In the genomic region with DNA sequence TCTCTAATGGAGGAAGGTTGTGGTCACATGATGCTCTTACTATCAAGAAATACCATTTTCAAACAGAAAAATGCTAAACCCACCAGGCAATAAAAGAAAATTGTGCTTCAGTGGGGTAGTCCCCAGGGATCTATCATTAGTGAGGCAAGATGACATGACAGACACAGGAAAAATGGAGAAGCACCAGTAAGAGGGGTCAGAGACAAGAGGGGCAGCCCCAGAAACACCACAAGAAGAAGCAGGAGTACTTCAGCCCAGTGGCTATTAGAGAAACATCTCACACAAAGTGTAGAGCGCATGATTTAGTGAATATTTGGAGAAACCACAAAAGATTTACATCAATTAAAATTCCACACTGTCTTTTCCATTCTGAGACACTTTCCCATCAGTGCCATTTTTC, we compare ENCODE assay signal across 38 cellular contexts. TPM values are rescaled to one million over a fixed set of nuclear protein-coding genes. Genes with fewer than 3 reads are reported as not detected.
DNase-seq lines count a peak whose midpoint lies in the region; ATAC-seq, FAIRE-seq and TF ChIP-seq lines count a peak whose summit lies in the region.
"Had no signal": no experiment of that assay in that cellular context is flagged by ENCODE, and none has a peak within 500 bp of the region (broad histone marks: within the 10 kb centered on the region; RNA-seq: fewer than 3 reads in every experiment).

No MANE protein-coding gene starts in this region.

- BruUV-seq in A673 (replicated peaks; lab: Mats Ljungman, UMichigan) (no TSS peak), K562 (replicated peaks; lab: Mats Ljungman, UMichigan) (no TSS peak)

- FAIRE-seq in K562 (lab: Jason Lieb, UNC), result no peak
- FAIRE-seq: A204.1, A549, D721Med had no signal

- TF ChIP-seq POLR2A in K562 (conservative IDR thresholded peaks at IDR 0.05) (no peak), sigmoid colon (IDR thresholded peaks at IDR 0.05) (no peak)

- no peaks in the 10 kb centered on the region for H3K9me1 ChIP-seq in K562 (ENCODE audit: control insufficient read depth, insufficient read depth, low read length)

- H3K27me3 ChIP-seq in A673 (replicated peaks; ENCODE audit: insufficient read depth, low read depth, low read length, poor library complexity) (no peaks in the 10 kb centered on the region), K562 (ENCODE audit: control insufficient read depth in 2 of 2, insufficient read depth in 2 of 2, low read length in 2 of 2) (no peaks in the 10 kb centered on the region), sigmoid colon (no peaks in the 10 kb centered on the region)
- H3K27me3 ChIP-seq: BE2C; BLaER1; BLaER1 treated with 17β-estradiol and CSF1 and Interleukin-3, amounts not matched to agents 10 nM and 100 nM had no signal

- TF ChIP-seq EP300 in K562 (IDR thresholded peaks at IDR 0.05; ENCODE audit: low read length), result no peak
- TF ChIP-seq EP300 in sigmoid colon (IDR thresholded peaks at IDR 0.05), result no peak

- no peaks in the 10 kb centered on the region for H3K4me1 ChIP-seq in A673 (ENCODE audit: insufficient read depth, low read length, poor library complexity, severe bottlenecking)
- no peaks in the 10 kb centered on the region for H3K4me1 ChIP-seq in K562 (replicated peaks in 1 of 2; ENCODE audit: control insufficient read depth in 2 of 2, insufficient read depth in 2 of 2, low read length in 2 of 2)
- no peaks in the 10 kb centered on the region for H3K4me1 ChIP-seq in sigmoid colon
- H3K4me1 ChIP-seq: A549; BE2C; BLaER1; BLaER1 treated with 17β-estradiol and CSF1 and Interleukin-3, amounts not matched to agents 10 nM and 100 nM; Caco-2 had no signal

- H3K36me3 Mint-ChIP-seq in chondrocyte (ENCODE audit: low read depth), result no peaks in the 10 kb centered on the region
- H3K36me3 Mint-ChIP-seq in stimulated activated naive B cell treated with anti-CD40 and anti-IgM and Interleukin-4, amounts not matched to agents 10 μg/mL and 1 μg/mL and 100 μg/mL, for 72 hours, result peaks cover 4 to 7% of the 10 kb centered on the region in 2 donors
- H3K36me3 Mint-ChIP-seq in activated CD4-positive, alpha-beta memory T cell treated with anti-CD3 and anti-CD28 coated beads for 36 hours, result no peaks in the 10 kb centered on the region
- H3K36me3 Mint-ChIP-seq in T-helper 2 cell treated with Interferon-gamma antibody and Interleukin-4, amounts not matched to agents 5 μg/mL and 100 μg/mL, for 36 hours (ENCODE audit: low read depth), result no peaks in the 10 kb centered on the region
- H3K36me3 Mint-ChIP-seq: CD14-positive monocyte; CD4-positive, CD25-positive, alpha-beta regulatory T cell; CD8-positive, alpha-beta T cell had no signal

- no peak for TF ChIP-seq CTCF in A673 (conservative IDR thresholded peaks at IDR 0.05; ENCODE audit: low read depth, low read length)
- TF ChIP-seq CTCF in K562 (IDR thresholded peaks at IDR 0.05 in 2 of 3, conservative IDR thresholded peaks at IDR 0.05 in 1 of 3; ENCODE audit: insufficient read depth in 2 of 3, low read depth in 1 of 3, low read length in 3 of 3), result no peak
- TF ChIP-seq CTCF in chondrocyte (IDR thresholded peaks at IDR 0.05), result no peak
- no peak for TF ChIP-seq CTCF in sigmoid colon (IDR thresholded peaks at IDR 0.05)

- H3K27me3 Mint-ChIP-seq in chondrocyte (ENCODE audit: low read depth), result peaks cover 8% of the 10 kb centered on the region
- H3K27me3 Mint-ChIP-seq in stimulated activated naive B cell treated with anti-CD40 and anti-IgM and Interleukin-4, amounts not matched to agents 10 μg/mL and 1 μg/mL and 100 μg/mL, for 72 hours, result peaks cover 8 to 19% of the 10 kb centered on the region in 2 donors
- no peaks in the 10 kb centered on the region for H3K27me3 Mint-ChIP-seq in activated CD4-positive, alpha-beta memory T cell treated with anti-CD3 and anti-CD28 coated beads for 36 hours
- peaks cover 18% of the 10 kb centered on the region for H3K27me3 Mint-ChIP-seq in T-helper 2 cell treated with Interferon-gamma antibody and Interleukin-4, amounts not matched to agents 5 μg/mL and 100 μg/mL, for 36 hours (ENCODE audit: low read depth)
- H3K27me3 Mint-ChIP-seq: CD4-positive, alpha-beta memory T cell; CD4-positive, alpha-beta T cell had no signal

- TF ChIP-seq RAD21 in K562 (CRISPR knock-in tag; conservative IDR thresholded peaks at IDR 0.05 in 1 of 2, IDR thresholded peaks at IDR 0.05 in 1 of 2), result no peak

- DNase-seq in A673 (ENCODE audit: low spot score), result peak; percentile 20
- no peak for DNase-seq in K562 (ENCODE audit: extremely low read depth in 1 of 4, low spot score in 3 of 4)
- DNase-seq in chondrocyte (ENCODE audit: low spot score), result no peak
- DNase-seq in stimulated activated naive B cell treated with anti-CD40 and anti-IgM and Interleukin-4, amounts not matched to agents 10 μg/mL and 1 μg/mL and 100 μg/mL, for 72 hours, result no peak
- DNase-seq in sigmoid colon, result no peak
- DNase-seq in activated CD4-positive, alpha-beta memory T cell treated with anti-CD3 and anti-CD28 coated beads for 36 hours, result no peak
- DNase-seq in NCI-H510A treated with DMSO at 0.1 percent for 48 hours (lab: John Stamatoyannopoulos, UW), result no peak
- no peak for DNase-seq in T-helper 2 cell treated with Interferon-gamma antibody and Interleukin-4, amounts not matched to agents 5 μg/mL and 100 μg/mL, for 36 hours (ENCODE audit: low spot score)
- DNase-seq: 8988T; ACHN; AML-193; BE2C; C1 segment of cervical spinal cord; Caco-2; Calu3; CD4-positive, alpha-beta memory T cell; CD4-positive, alpha-beta T cell; CD4-positive, CD25-positive, alpha-beta regulatory T cell; CD8-positive, alpha-beta memory T cell; CD8-positive, alpha-beta T cell; COR-L47; DMS 273 treated with DMSO at 0.1 percent for 48 hours; DMS153; DMS53; DMS79; DMS79 treated with DMSO at 0.1 percent for 48 hours; DND-41; EL had no signal

- H2AFZ ChIP-seq in K562 (ENCODE audit: low read depth, low read length), result no peak overlapping the region

- POLR2A ChIA-PET in A673 (lab: Charles Lee; ENCODE audit: low non-redundant PET) (no interaction called here), K562 (lab: Yijun Ruan, JAX) (no interaction called here)
- POLR2A ChIA-PET in activated CD4-positive, alpha-beta memory T cell treated with anti-CD3 and anti-CD28 coated beads for 36 hours (lab: Charles Lee), result no interaction called here

- ATAC-seq in K562, result no peak
- peak; percentile 74 to 75 for ATAC-seq in stimulated activated naive B cell treated with anti-CD40 and anti-IgM and Interleukin-4, amounts not matched to agents 10 μg/mL and 1 μg/mL and 100 μg/mL, for 72 hours (replicated peaks)
- ATAC-seq: A549; CD8-positive, alpha-beta T cell had no signal

- CTCF ChIA-PET in A673 (lab: Charles Lee) (no interaction called here), K562 (lab: Yijun Ruan, JAX; ENCODE audit: low intra/inter-chr PET ratio) (no interaction called here)
- CTCF ChIA-PET in activated CD4-positive, alpha-beta memory T cell treated with anti-CD3 and anti-CD28 coated beads for 36 hours (lab: Charles Lee), result interaction anchor here (1.2 kb wide), 1 partner anchor 10 kb away, joined by 3 read pairs; the partner anchor contains the start of gene TMEM200A

- peaks cover 5% of the 10 kb centered on the region for H3K4me1 Mint-ChIP-seq in chondrocyte (ENCODE audit: low read depth)
- H3K4me1 Mint-ChIP-seq in stimulated activated naive B cell treated with anti-CD40 and anti-IgM and Interleukin-4, amounts not matched to agents 10 μg/mL and 1 μg/mL and 100 μg/mL, for 72 hours, result peaks cover 3 to 11% of the 10 kb centered on the region in 2 donors
- H3K4me1 Mint-ChIP-seq in activated CD4-positive, alpha-beta memory T cell treated with anti-CD3 and anti-CD28 coated beads for 36 hours (ENCODE audit: low read depth), result no peaks in the 10 kb centered on the region
- no peaks in the 10 kb centered on the region for H3K4me1 Mint-ChIP-seq in T-helper 2 cell treated with Interferon-gamma antibody and Interleukin-4, amounts not matched to agents 5 μg/mL and 100 μg/mL, for 36 hours (ENCODE audit: low read depth)
- H3K4me1 Mint-ChIP-seq: B cell; CD14-positive monocyte; CD4-positive, CD25-positive, alpha-beta regulatory T cell; CD8-positive, alpha-beta memory T cell had no signal

- H3K9me3 Mint-ChIP-seq in chondrocyte (ENCODE audit: low read depth), result peaks cover 9% of the 10 kb centered on the region
- H3K9me3 Mint-ChIP-seq in stimulated activated naive B cell treated with anti-CD40 and anti-IgM and Interleukin-4, amounts not matched to agents 10 μg/mL and 1 μg/mL and 100 μg/mL, for 72 hours, result peaks cover 7 to 8% of the 10 kb centered on the region in 2 donors
- peaks cover 13% of the 10 kb centered on the region for H3K9me3 Mint-ChIP-seq in activated CD4-positive, alpha-beta memory T cell treated with anti-CD3 and anti-CD28 coated beads for 36 hours
- H3K9me3 Mint-ChIP-seq in T-helper 2 cell treated with Interferon-gamma antibody and Interleukin-4, amounts not matched to agents 5 μg/mL and 100 μg/mL, for 36 hours, result peaks cover 8% of the 10 kb centered on the region

- WGBS in K562 (ENCODE audit: insufficient coverage, low coverage, missing lambda C conversion rate), result 0% methylated on average over 1 of the region's 1 CpG
- 87 to 91% methylated on average over 1 of the region's 1 CpG for WGBS in sigmoid colon, 2 donors

- no peak overlapping the region for H3K9ac ChIP-seq in K562 (ENCODE audit: insufficient read depth in 1 of 2, low read depth in 2 of 2, low read length in 2 of 2)
- H3K9ac ChIP-seq: BLaER1; BLaER1 treated with 17β-estradiol and CSF1 and Interleukin-3, amounts not matched to agents 10 nM and 100 nM had no signal

- in situ Hi-C loops in K562 (cut with MboI), result no loop called here

- H3K9me3 ChIP-seq in A673 (ENCODE audit: low read depth, low read length, poor library complexity, severe bottlenecking) (no peaks in the 10 kb centered on the region), K562 (replicated peaks; ENCODE audit: control insufficient read depth, insufficient read depth, low read depth, low read length) (no peaks in the 10 kb centered on the region), sigmoid colon (no peaks in the 10 kb centered on the region)
- H3K9me3 ChIP-seq: A549, BE2C, BLaER1, Caco-2 had no signal

- H3K27ac Mint-ChIP-seq in chondrocyte (ENCODE audit: unreplicated experiment), result peak overlapping the region; percentile 8
- no peak overlapping the region for H3K27ac Mint-ChIP-seq in stimulated activated naive B cell treated with anti-CD40 and anti-IgM and Interleukin-4, amounts not matched to agents 10 μg/mL and 1 μg/mL and 100 μg/mL, for 72 hours
- H3K27ac Mint-ChIP-seq in activated CD4-positive, alpha-beta memory T cell treated with anti-CD3 and anti-CD28 coated beads for 36 hours, result no peak overlapping the region
- no peak overlapping the region for H3K27ac Mint-ChIP-seq in T-helper 2 cell treated with Interferon-gamma antibody and Interleukin-4, amounts not matched to agents 5 μg/mL and 100 μg/mL, for 36 hours
- H3K27ac Mint-ChIP-seq: B cell; CD4-positive, alpha-beta T cell; CD4-positive, CD25-positive, alpha-beta regulatory T cell; CD8-positive, alpha-beta memory T cell; CD8-positive, alpha-beta T cell had no signal

- intact Hi-C loops in A673 (cut with micrococcal nuclease; ENCODE audit: unreplicated experiment), result no loop called here
- intact Hi-C loops in K562 (cut with micrococcal nuclease), result no loop called here
- intact Hi-C loops in sigmoid colon (cut with DNase I), result no loop called here
- intact Hi-C loops in activated CD4-positive, alpha-beta memory T cell treated with anti-CD3 and anti-CD28 coated beads for 36 hours (cut with micrococcal nuclease), result no loop called here

- H3K4me3 ChIP-seq in A673 (ENCODE audit: low read depth, low read length, poor library complexity, severe bottlenecking), result no peak overlapping the region
- no peak overlapping the region for H3K4me3 ChIP-seq in K562
- H3K4me3 ChIP-seq in sigmoid colon, result no peak overlapping the region
- H3K4me3 ChIP-seq: A549; BLaER1; BLaER1 treated with 17β-estradiol and CSF1 and Interleukin-3, amounts not matched to agents 10 nM and 100 nM had no signal

- no peak overlapping the region for H3K4me2 ChIP-seq in K562 (ENCODE audit: insufficient read depth, low read length)
- H3K4me2 ChIP-seq: A549; BLaER1; BLaER1 treated with 17β-estradiol and CSF1 and Interleukin-3, amounts not matched to agents 10 nM and 100 nM had no signal

- no peaks in the 10 kb centered on the region for H4K20me1 ChIP-seq in K562 (replicated peaks; ENCODE audit: control insufficient read depth, insufficient read depth, low read length)
- H4K20me1 ChIP-seq: BLaER1; BLaER1 treated with 17β-estradiol and CSF1 and Interleukin-3, amounts not matched to agents 10 nM and 100 nM had no signal

- H3K27ac ChIP-seq in A673 (ENCODE audit: low read depth, low read length, poor library complexity, severe bottlenecking), result no peak overlapping the region
- H3K27ac ChIP-seq in K562 (ENCODE audit: extremely low read depth, low read depth, low read length), result no peak overlapping the region
- no peak overlapping the region for H3K27ac ChIP-seq in sigmoid colon
- H3K27ac ChIP-seq: 22Rv1; A549; BLaER1; BLaER1 treated with 17β-estradiol and CSF1 and Interleukin-3, amounts not matched to agents 10 nM and 100 nM; C4-2B had no signal

- H3K36me3 ChIP-seq in A673 (ENCODE audit: insufficient read depth, low read length, poor library complexity, severe bottlenecking), result no peaks in the 10 kb centered on the region
- no peaks in the 10 kb centered on the region for H3K36me3 ChIP-seq in K562 (ENCODE audit: control insufficient read depth, insufficient read depth, low read length)
- no peaks in the 10 kb centered on the region for H3K36me3 ChIP-seq in sigmoid colon
- H3K36me3 ChIP-seq: BE2C; BLaER1; BLaER1 treated with 17β-estradiol and CSF1 and Interleukin-3, amounts not matched to agents 10 nM and 100 nM had no signal

- no peaks in the 10 kb centered on the region for H3K79me2 ChIP-seq in K562 (ENCODE audit: control insufficient read depth, insufficient read depth, low read length)

- no peak overlapping the region for H3K4me3 Mint-ChIP-seq in chondrocyte (ENCODE audit: unreplicated experiment)
- H3K4me3 Mint-ChIP-seq in stimulated activated naive B cell treated with anti-CD40 and anti-IgM and Interleukin-4, amounts not matched to agents 10 μg/mL and 1 μg/mL and 100 μg/mL, for 72 hours, result no peak overlapping the region
- H3K4me3 Mint-ChIP-seq in activated CD4-positive, alpha-beta memory T cell treated with anti-CD3 and anti-CD28 coated beads for 36 hours, result no peak overlapping the region
- H3K4me3 Mint-ChIP-seq in T-helper 2 cell treated with Interferon-gamma antibody and Interleukin-4, amounts not matched to agents 5 μg/mL and 100 μg/mL, for 36 hours, result no peak overlapping the region
- H3K4me3 Mint-ChIP-seq: B cell; CD14-positive monocyte; CD4-positive, alpha-beta memory T cell; CD4-positive, alpha-beta T cell; CD4-positive, CD25-positive, alpha-beta regulatory T cell; CD8-positive, alpha-beta memory T cell; CD8-positive, alpha-beta T cell had no signal

RNA-seq across cellular contexts. Expression of gene TMEM200A, which starts 10.2 kb away (rescaled TPM):
- total RNA-seq in A673 (2021) (2.0 and 2.3 TPM in 2 replicates), K562 (2014; rRNA removed) (not detected in 2 replicates), K562 (2014; rRNA removed; fragmentation: Illumina TruSeq; extraction: Trizol) (not detected in 2 replicates), K562 (2015; rRNA removed; fragmentation: Illumina TruSeq; extraction: Trizol) (not detected in 2 replicates), K562 (2021) (0.04 and 0.07 TPM in 2 replicates), chondrocyte (6.8 to 12.4 TPM (median 7.1 TPM) in 3 replicates), sigmoid colon (1 to 10 TPM in 2 of 4 donors, under 1 TPM in 2; 0.71 to 4.4 (median 1.4) TPM)
- not detected in 2 replicates for total RNA-seq in K562 (2011; cell fraction: chromatin; rRNA removed; ENCODE audit: low replicate concordance)
- total RNA-seq in K562 (2011; cell fraction: nucleolus; rRNA removed), result not detected in 2 replicates
- total RNA-seq in K562 (2011; cell fraction: nucleoplasm; rRNA removed), result not detected in 2 replicates
- polyA plus RNA-seq in K562 (2011; rRNA removed) (not detected in 2 replicates), K562 (2014; fragmentation: Illumina TruSeq; extraction: Trizol) (not detected in 2 replicates), K562 (2014; fragmentation: Nextera tagmentation; extraction: Ambion mirVana) (not detected), K562 (2014; rRNA removed) (not detected in 2 replicates), sigmoid colon (10 to 100 TPM in 1 of 3 donors, 1 to 10 TPM in 2; 5.3 to 10.2 (median 6.3) TPM)
- polyA plus RNA-seq in K562 (2011; cell fraction: cytosol; rRNA removed), result not detected in 2 replicates
- polyA plus RNA-seq in K562 (2011; cell fraction: nucleus; rRNA removed), result not detected in 2 replicates
- 0.03 and 0.08 TPM in 2 replicates for polyA plus RNA-seq in K562 (2012)
- polyA minus RNA-seq in K562 (2011; rRNA and poly(A)+ RNA removed), result not detected in 2 replicates
- not detected in 2 replicates for polyA minus RNA-seq in K562 (2011; cell fraction: cytosol; rRNA and poly(A)+ RNA removed)
- not detected in 2 replicates for polyA minus RNA-seq in K562 (2011; cell fraction: nucleus; rRNA and poly(A)+ RNA removed)
- total RNA-seq in activated CD4-positive, alpha-beta memory T cell treated with anti-CD3 and anti-CD28 coated beads for 36 hours, result under 1 TPM; 0.34 to 0.78 TPM
- total RNA-seq: Calu3, Daoy had no signal
- polyA plus RNA-seq: CD14-positive monocyte had no signal
